ENCODE assay signal across 8 cellular contexts in genomic region chr1:98048234-98048633, GRCh38.
A peak's percentile ranks its signal among the peaks of the same experiment; 100 is the strongest.
DNase-seq lines count a peak whose midpoint lies in the region; ATAC-seq, FAIRE-seq and TF ChIP-seq lines count a peak whose summit lies in the region.

No MANE protein-coding gene starts in this region.

- no peak overlapping the region for H3K27ac Mint-ChIP-seq in activated T-helper 2 cell treated with anti-CD3 and anti-CD28 coated beads, Interferon-gamma antibody, Interleukin-2, Interleukin-4, amounts not matched to agents 10 μg/mL and 5 μg/mL and 100 μg/mL, durations not matched to agents 14 hours and 24 hours and 36 hours

- H2AFZ ChIP-seq in OCI-LY7 (ENCODE audit: low read length) (no peak overlapping the region), neuron (ENCODE audit: low read depth, low read length) (no peak overlapping the region)

- no peak overlapping the region for H3K4me3 Mint-ChIP-seq in activated T-helper 2 cell treated with anti-CD3 and anti-CD28 coated beads, Interferon-gamma antibody, Interleukin-2, Interleukin-4, amounts not matched to agents 10 μg/mL and 5 μg/mL and 100 μg/mL, durations not matched to agents 14 hours and 24 hours and 36 hours (ENCODE audit: low read depth)

- DNase-seq in G401 (ENCODE audit: low spot score) (peak; percentile 5), OCI-LY7 (ENCODE audit: low spot score) (peak; percentile 1), frontal cortex (ENCODE audit: low spot score in 2 of 2) (peak; percentile 44 to 73)
- DNase-seq in activated T-helper 2 cell treated with anti-CD3 and anti-CD28 coated beads, Interferon-gamma antibody, Interleukin-2, Interleukin-4, amounts not matched to agents 10 μg/mL and 5 μg/mL and 100 μg/mL, durations not matched to agents 14 hours and 24 hours and 36 hours (ENCODE audit: low spot score), result peak; percentile 58

- H3K4me3 ChIP-seq in OCI-LY7 (ENCODE audit: low read depth, low read length, poor library complexity, severe bottlenecking) (no peak overlapping the region), neuron (ENCODE audit: low read length) (peak overlapping the region; percentile 47)

- H3K4me1 ChIP-seq in OCI-LY7 (ENCODE audit: insufficient read depth, low read length, poor library complexity, severe bottlenecking) (no peaks in the 10 kb centered on the region), neuron (ENCODE audit: insufficient read depth, low read length) (peaks cover 21% of the 10 kb centered on the region)

- no peaks in the 10 kb centered on the region for H3K36me3 Mint-ChIP-seq in activated T-helper 2 cell treated with anti-CD3 and anti-CD28 coated beads, Interferon-gamma antibody, Interleukin-2, Interleukin-4, amounts not matched to agents 10 μg/mL and 5 μg/mL and 100 μg/mL, durations not matched to agents 14 hours and 24 hours and 36 hours (ENCODE audit: low read depth)

- no peaks in the 10 kb centered on the region for H3K79me2 ChIP-seq in OCI-LY7 (ENCODE audit: insufficient read depth, low read depth, low read length)

- peaks cover 89% of the 10 kb centered on the region for H3K27me3 Mint-ChIP-seq in activated T-helper 2 cell treated with anti-CD3 and anti-CD28 coated beads, Interferon-gamma antibody, Interleukin-2, Interleukin-4, amounts not matched to agents 10 μg/mL and 5 μg/mL and 100 μg/mL, durations not matched to agents 14 hours and 24 hours and 36 hours (ENCODE audit: low read depth)

- H3K27ac ChIP-seq in OCI-LY7 (ENCODE audit: low read depth, low read length, poor library complexity, severe bottlenecking) (no peak overlapping the region), temporal lobe (ENCODE audit: low read depth, low read length) (peak overlapping the region; percentile 33)

- peaks cover 44% of the 10 kb centered on the region for H3K4me1 Mint-ChIP-seq in activated T-helper 2 cell treated with anti-CD3 and anti-CD28 coated beads, Interferon-gamma antibody, Interleukin-2, Interleukin-4, amounts not matched to agents 10 μg/mL and 5 μg/mL and 100 μg/mL, durations not matched to agents 14 hours and 24 hours and 36 hours (ENCODE audit: low read depth)

- no peak for FAIRE-seq in frontal cortex (lab: Jason Lieb, UNC)

- no peak for TF ChIP-seq CTCF in OCI-LY7 (conservative IDR thresholded peaks at IDR 0.05; ENCODE audit: low read length)

- H4K20me1 ChIP-seq in OCI-LY7 (ENCODE audit: insufficient read depth, low read length), result no peaks in the 10 kb centered on the region

- H3K9me2 ChIP-seq in OCI-LY7 (ENCODE audit: insufficient read depth, low read length), result no peaks in the 10 kb centered on the region

- ATAC-seq in HG03025 (IDR thresholded peaks at IDR 0.05; ENCODE audit: low FRiP score, unreplicated experiment) (peak; percentile 67), GM18505 (IDR thresholded peaks at IDR 0.05; ENCODE audit: unreplicated experiment) (no peak)

- POLR2A ChIA-PET in OCI-LY7 (lab: Charles Lee), result interaction anchor here (1.2 kb wide), 1 partner anchor 228 kb away, joined by 4 read pairs; no protein-coding TSS in a partner anchor

- CTCF ChIA-PET in OCI-LY7 (lab: Charles Lee; ENCODE audit: unreplicated experiment), result no interaction called here

- in situ Hi-C loops in G401 (cut with HindIII; ENCODE audit: low sequenced_read_pairs), result no loop called here

- TF ChIP-seq POLR2A in GM18505 (IDR thresholded peaks at IDR 0.05; ENCODE audit: borderline replicate concordance, extremely low read depth, insufficient read depth, insufficient read length), result no peak

- H3K4me2 ChIP-seq in OCI-LY7 (ENCODE audit: low read length), result no peak overlapping the region

- no peaks in the 10 kb centered on the region for H3K9me3 Mint-ChIP-seq in activated T-helper 2 cell treated with anti-CD3 and anti-CD28 coated beads, Interferon-gamma antibody, Interleukin-2, Interleukin-4, amounts not matched to agents 10 μg/mL and 5 μg/mL and 100 μg/mL, durations not matched to agents 14 hours and 24 hours and 36 hours

- no TSS peak for BruUV-seq in OCI-LY7 (replicated peaks; lab: Mats Ljungman, UMichigan)

- H3K36me3 ChIP-seq in OCI-LY7 (ENCODE audit: insufficient read depth, low read length), result no peaks in the 10 kb centered on the region
- no peaks in the 10 kb centered on the region for H3K36me3 ChIP-seq in neuron (ENCODE audit: insufficient read depth, low read length)

- peaks cover 2% of the 10 kb centered on the region for H3K27me3 ChIP-seq in neuron (ENCODE audit: insufficient read depth, low read length)

- H3K9me3 ChIP-seq in OCI-LY7 (ENCODE audit: low read length), result no peaks in the 10 kb centered on the region
- no peaks in the 10 kb centered on the region for H3K9me3 ChIP-seq in neuron (ENCODE audit: low read length)

- intact Hi-C loops in OCI-LY7 (cut with micrococcal nuclease; ENCODE audit: unreplicated experiment), result no loop called here
- intact Hi-C loops in activated T-helper 2 cell treated with anti-CD3 and anti-CD28 coated beads, Interferon-gamma antibody, Interleukin-2, Interleukin-4, amounts not matched to agents 10 μg/mL and 5 μg/mL and 100 μg/mL, durations not matched to agents 14 hours and 24 hours and 36 hours (cut with micrococcal nuclease), result loop anchor here (2.0 to 5.0 kb wide), 2 partner anchors 61 to 127 kb away; partner anchors contain the start of gene DPYD

Comparison
In these comparisons a context has a peak if more than half of its experiments do, and no peak if none do; other contexts are left out.
1. DNase-seq: peak in every context shown above with its lines; median percentile 58 in frontal cortex; 58 in activated T-helper 2 cell treated with anti-CD3 and anti-CD28 coated beads, Interferon-gamma antibody, Interleukin-2, Interleukin-4, amounts not matched to agents 10 μg/mL and 5 μg/mL and 100 μg/mL, durations not matched to agents 14 hours and 24 hours and 36 hours; 5 in G401; 1 in OCI-LY7.